14 cellular contexts compared by ENCODE assay signal in genomic region chr2:65545818-65546217, GRCh38.
DNase-seq lines count a peak whose midpoint lies in the region; ATAC-seq and TF ChIP-seq lines count a peak whose summit lies in the region.
"Had no signal": no experiment of that assay in that cellular context is flagged by ENCODE, and none has a peak within 500 bp of the region (broad histone marks: within the 10 kb centered on the region; RNA-seq: fewer than 3 reads in every experiment).

No MANE protein-coding gene starts in this region.

- H4K20me1 ChIP-seq in MM.1S (ENCODE audit: insufficient read depth, low read length): no peaks in the 10 kb centered on the region

- H3K9me3 ChIP-seq in left lung: no peaks in the 10 kb centered on the region
- H3K9me3 ChIP-seq in MM.1S (replicated peaks; ENCODE audit: insufficient read depth, low read length): no peaks in the 10 kb centered on the region
- H3K9me3 ChIP-seq in tibial nerve: no peaks in the 10 kb centered on the region
- H3K9me3 ChIP-seq: transverse colon had no signal

- no peaks in the 10 kb centered on the region for H3F3A ChIP-seq in MM.1S (ENCODE audit: insufficient read depth, low read length)

- TF ChIP-seq CTCF in left lung (IDR thresholded peaks at IDR 0.05) (no peak), MM.1S (IDR thresholded peaks at IDR 0.05; ENCODE audit: low read length) (no peak), tibial nerve (IDR thresholded peaks at IDR 0.05) (no peak)

- H2AFZ ChIP-seq in MM.1S (ENCODE audit: low read length): no peak overlapping the region

- peak in 1 of 2 donors; percentile 38 for TF ChIP-seq EP300 in tibial nerve (IDR thresholded peaks at IDR 0.05)

- H3K27ac ChIP-seq in left lung: no peak overlapping the region
- H3K27ac ChIP-seq in MM.1S (ENCODE audit: low read length): no peak overlapping the region
- H3K27ac ChIP-seq in tibial nerve: peak overlapping the region in 2 of 4 donors; percentile 26 to 51

- peak; percentile 14 for ATAC-seq in left lung
- ATAC-seq in HG02870 (IDR thresholded peaks at IDR 0.05; ENCODE audit: unreplicated experiment): no peak

- H3K79me2 ChIP-seq in MM.1S (ENCODE audit: low read length): no peaks in the 10 kb centered on the region

- WGBS in tibial nerve, 2 donors: 43 to 44% methylated on average over 1 of the region's 1 CpG

- H3K9me2 ChIP-seq in MM.1S (replicated peaks; ENCODE audit: insufficient read depth, low read length): no peaks in the 10 kb centered on the region

- no peaks in the 10 kb centered on the region for H3K36me3 ChIP-seq in left lung
- H3K36me3 ChIP-seq in MM.1S (replicated peaks; ENCODE audit: insufficient read depth, low read length): no peaks in the 10 kb centered on the region
- no peaks in the 10 kb centered on the region for H3K36me3 ChIP-seq in tibial nerve
- H3K36me3 ChIP-seq: transverse colon had no signal

- H3K4me1 ChIP-seq in left lung (peaks cover 0 to 11% of the 10 kb centered on the region in 2 donors), MM.1S (ENCODE audit: low read length) (no peaks in the 10 kb centered on the region), tibial nerve (peaks cover 0 to 7% (median 0%) of the 10 kb centered on the region in 4 donors)

- H3K27me3 ChIP-seq in left lung (no peaks in the 10 kb centered on the region), MM.1S (replicated peaks; ENCODE audit: insufficient read depth, low read length) (no peaks in the 10 kb centered on the region), tibial nerve (no peaks in the 10 kb centered on the region)
- H3K27me3 ChIP-seq: transverse colon had no signal

- intact Hi-C loops in left lung (cut with DNase I): no loop called here

- DNase-seq in AG20443 (ENCODE audit: low spot score) (peak; percentile 57), HT-29 (ENCODE audit: low spot score) (peak; percentile 65), dermis blood vessel endothelial cell (peak; percentile 75), left lung (no peak), MM.1S (no peak), tibial nerve (ENCODE audit: low spot score in 2 of 2) (no peak)
- DNase-seq in activated T-cell treated with anti-CD3 and anti-CD28 coated beads, Interleukin-2, amount 50 U/mL, for 48 hours: no peak
- DNase-seq: activated naive CD4-positive, alpha-beta T cell treated with anti-CD3 and anti-CD28 coated beads for 36 hours; CD8-positive, alpha-beta memory T cell; naive B cell; NCI-H526; stimulated activated CD4-positive, alpha-beta T cell treated with anti-CD3 and anti-CD28 coated beads, Interleukin-4, amount 100 ng/mL, for 24 hours; transverse colon had no signal

- no peak overlapping the region for H3K4me2 ChIP-seq in MM.1S (ENCODE audit: low read depth, low read length)

- no peak overlapping the region for H3K9ac ChIP-seq in MM.1S (ENCODE audit: low read length)

- H3K4me3 ChIP-seq in left lung (no peak overlapping the region), MM.1S (ENCODE audit: low read length) (no peak overlapping the region), tibial nerve (no peak overlapping the region)
- H3K4me3 ChIP-seq: transverse colon had no signal

- TF ChIP-seq POLR2A in tibial nerve (IDR thresholded peaks at IDR 0.05): no peak

Comparison
In these comparisons a context has a peak if more than half of its experiments do, and no peak if none do; other contexts are left out.
1. DNase-seq: peak in AG20443 (single experiment), HT-29 (single experiment) and dermis blood vessel endothelial cell (single experiment); none in left lung (0 of 2), activated T-cell treated with anti-CD3 and anti-CD28 coated beads, Interleukin-2, amount 50 U/mL, for 48 hours (0 of 2), MM.1S (single experiment) and tibial nerve (0 of 2).